Comparison of ENCODE assay signal across 7 cellular contexts in the genomic region with DNA sequence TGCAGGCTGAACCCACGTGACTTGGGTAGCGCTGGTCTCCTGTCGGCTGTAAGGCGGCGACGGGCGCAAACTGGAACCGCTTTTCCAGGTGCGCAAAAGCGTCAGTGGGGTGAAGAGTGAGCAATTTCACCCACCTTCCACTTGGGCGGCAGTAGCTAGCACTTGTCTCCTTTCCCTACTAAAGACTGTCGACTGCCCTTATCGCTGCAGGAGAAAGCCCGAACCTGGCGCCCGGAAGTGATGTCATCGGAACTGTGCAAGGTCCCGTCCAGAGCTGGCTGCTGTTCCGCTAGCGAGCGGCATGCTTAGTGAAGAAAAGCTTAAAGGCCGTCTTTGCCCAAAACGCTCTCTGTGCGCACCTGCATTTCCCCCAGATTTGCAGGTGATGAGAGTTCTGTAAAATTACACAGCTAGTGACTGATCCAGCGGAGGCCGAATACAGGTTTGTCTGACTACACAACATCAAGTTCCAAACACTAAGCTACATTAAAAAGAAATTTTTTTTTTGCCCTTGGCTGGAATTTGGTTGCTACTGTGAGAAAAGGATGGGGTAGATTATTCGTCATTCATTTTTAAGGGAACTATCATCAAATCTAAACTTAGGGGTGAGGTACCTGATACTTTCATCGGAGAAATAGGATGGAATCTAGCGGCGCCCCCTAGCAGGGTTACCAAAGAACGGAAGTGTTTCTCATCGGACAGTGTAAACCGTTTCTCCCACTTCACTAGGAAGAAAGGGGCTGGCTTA. TPM values are rescaled to one million over a fixed set of nuclear protein-coding genes. Genes with fewer than 3 reads are reported as not detected.
A peak's percentile ranks its signal among the peaks of the same experiment; 100 is the strongest.
DNase-seq lines count a peak whose midpoint lies in the region; ATAC-seq and TF ChIP-seq lines count a peak whose summit lies in the region.

A gene with protein sequence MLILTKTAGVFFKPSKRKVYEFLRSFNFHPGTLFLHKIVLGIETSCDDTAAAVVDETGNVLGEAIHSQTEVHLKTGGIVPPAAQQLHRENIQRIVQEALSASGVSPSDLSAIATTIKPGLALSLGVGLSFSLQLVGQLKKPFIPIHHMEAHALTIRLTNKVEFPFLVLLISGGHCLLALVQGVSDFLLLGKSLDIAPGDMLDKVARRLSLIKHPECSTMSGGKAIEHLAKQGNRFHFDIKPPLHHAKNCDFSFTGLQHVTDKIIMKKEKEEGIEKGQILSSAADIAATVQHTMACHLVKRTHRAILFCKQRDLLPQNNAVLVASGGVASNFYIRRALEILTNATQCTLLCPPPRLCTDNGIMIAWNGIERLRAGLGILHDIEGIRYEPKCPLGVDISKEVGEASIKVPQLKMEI (minus strand): TSS at position 242 of the 748 bp plus-strand sequence. CDS start 1,152 bp downstream, outside the sequence.

- no peaks in the 10 kb centered on the region for H3K27me3 ChIP-seq in hepatocyte

- H2AFZ ChIP-seq in hepatocyte = peak within 1 kb of the TSS; percentile 99

- H3K79me2 ChIP-seq in hepatocyte = peaks cover 5% of the 10 kb centered on the region

- no peaks in the 10 kb centered on the region for H3K9me2 ChIP-seq in hepatocyte (replicated peaks; ENCODE audit: insufficient read depth)

- under 1% methylated on average over 33 of the region's 33 CpGs for WGBS in hepatocyte (ENCODE audit: low lambda C conversion rate, missing lambda C conversion rate)

- ATAC-seq in GM18502 (IDR thresholded peaks at IDR 0.05; ENCODE audit: poor library complexity, unreplicated experiment) (peak; percentile 96), HG02970 (IDR thresholded peaks at IDR 0.05; ENCODE audit: low FRiP score, unreplicated experiment) (peak; percentile 93)

- no peaks in the 10 kb centered on the region for H3K36me3 ChIP-seq in hepatocyte (replicated peaks; ENCODE audit: insufficient read depth, low read depth)

- peak; percentile 34 for DNase-seq in NCI-H187 treated with DMSO at 0.1 percent for 48 hours (lab: John Stamatoyannopoulos, UW)
- peak; percentile 88 for DNase-seq in T-helper 22 cell (ENCODE audit: low read depth)
- peak; percentile 83 for DNase-seq in astrocyte of the cerebellum (ENCODE audit: low read depth)
- peak; percentile 94 for DNase-seq in hepatocyte (ENCODE audit: low spot score)
- peak; percentile 87 for DNase-seq in renal cortical epithelial cell (ENCODE audit: low read depth)

- H3K4me3 ChIP-seq in astrocyte of the cerebellum (ENCODE audit: low read depth, low read length) = peak within 1 kb of the TSS; percentile 76
- H3K4me3 ChIP-seq in hepatocyte = peak within 1 kb of the TSS; percentile 58

- no peaks in the 10 kb centered on the region for H3K9me3 ChIP-seq in hepatocyte (ENCODE audit: low read depth)

- in situ Hi-C loops in astrocyte of the cerebellum (cut with HindIII; ENCODE audit: low sequenced_read_pairs) = no loop called here

- TF ChIP-seq CTCF in astrocyte of the cerebellum (IDR thresholded peaks at IDR 0.05; ENCODE audit: low read depth, low read length, missing control alignments) = peak; percentile 71
- TF ChIP-seq CTCF in hepatocyte (IDR thresholded peaks at IDR 0.05; ENCODE audit: poor library complexity) = peak; percentile 63

- no peaks in the 10 kb centered on the region for H4K20me1 ChIP-seq in hepatocyte (ENCODE audit: insufficient read depth, poor library complexity, severe bottlenecking)

- peaks cover 7% of the 10 kb centered on the region for H3K4me1 ChIP-seq in hepatocyte (ENCODE audit: insufficient read depth)

- peak within 1 kb of the TSS; percentile 89 for H3K27ac ChIP-seq in hepatocyte

- peak within 1 kb of the TSS; percentile 81 for H3K4me2 ChIP-seq in hepatocyte

RNA-seq across cellular contexts. Expression of the gene that starts here (rescaled TPM):
- total RNA-seq in hepatocyte = 9.2 and 10.2 TPM in 2 replicates
- 6.7 and 8.3 TPM in 2 replicates for polyA plus RNA-seq in hepatocyte
- 7.3 and 8.0 TPM in 2 replicates for total RNA-seq in renal cortical epithelial cell

Comparison
In these comparisons a context has a peak if more than half of its experiments do, and no peak if none do; other contexts are left out.
1. Peak in every context shown above with its lines: DNase-seq, ATAC-seq, H3K4me3 ChIP-seq and H3K27ac ChIP-seq.
2. DNase-seq: peak in every context shown above with its lines; median percentile 94 in hepatocyte; 88 in T-helper 22 cell; 87 in renal cortical epithelial cell; 83 in astrocyte of the cerebellum; 34 in NCI-H187 treated with DMSO at 0.1 percent for 48 hours.